In genomic region chr4:116439330-116439729, GRCh38 we compare ENCODE assay signal across 17 cellular contexts.
A peak's percentile ranks its signal among the peaks of the same experiment; 100 is the strongest.
DNase-seq lines count a peak whose midpoint lies in the region; TF ChIP-seq lines count a peak whose summit lies in the region.
"Had no signal": no experiment of that assay in that cellular context is flagged by ENCODE, and none has a peak within 500 bp of the region (broad histone marks: within the 10 kb centered on the region; RNA-seq: fewer than 3 reads in every experiment).

No MANE protein-coding gene starts in this region.

- DNase-seq in NCI-H82 (lab: John Stamatoyannopoulos, UW) (peak; percentile 16), NCI-H82 treated with DMSO at 0.1 percent for 48 hours (lab: John Stamatoyannopoulos, UW; ENCODE audit: unreplicated experiment) (no peak), A673 (ENCODE audit: low spot score) (no peak), SK-N-DZ (ENCODE audit: low spot score) (peak; percentile 88), NCI-H1436 (lab: John Stamatoyannopoulos, UW) (no peak), esophagus squamous epithelium (lab: John Stamatoyannopoulos, UW) (no peak)
- DNase-seq: ACHN; Calu3; CD4-positive, CD25-positive, alpha-beta regulatory T cell; CD8-positive, alpha-beta memory T cell; COR-L47; DMS79 treated with DMSO at 0.1 percent for 48 hours; GF-D8 had no signal

- no peaks in the 10 kb centered on the region for H3K27me3 ChIP-seq in A673 (replicated peaks; ENCODE audit: insufficient read depth, low read depth, low read length, poor library complexity)
- no peaks in the 10 kb centered on the region for H3K27me3 ChIP-seq in esophagus squamous epithelium
- H3K27me3 ChIP-seq: BE2C, BLaER1 had no signal

- peak overlapping the region; percentile 19 for H3K27ac ChIP-seq in A673 (ENCODE audit: low read depth, low read length, poor library complexity, severe bottlenecking)
- no peak overlapping the region for H3K27ac ChIP-seq in esophagus squamous epithelium
- H3K27ac ChIP-seq: 22Rv1, A549, BLaER1 had no signal

- H3K4me3 ChIP-seq in A673 (ENCODE audit: low read depth, low read length, poor library complexity, severe bottlenecking) = no peak overlapping the region
- H3K4me3 ChIP-seq in esophagus squamous epithelium = no peak overlapping the region
- H3K4me3 ChIP-seq: A549, BLaER1 had no signal

- POLR2A ChIA-PET in A673 (lab: Charles Lee; ENCODE audit: low non-redundant PET) = no interaction called here

- 32 to 38% methylated on average over 1 of the region's 1 CpG for WGBS in esophagus squamous epithelium, 2 donors

- H3K9me3 ChIP-seq in A673 (ENCODE audit: low read depth, low read length, poor library complexity, severe bottlenecking) (no peaks in the 10 kb centered on the region), esophagus squamous epithelium (no peaks in the 10 kb centered on the region)
- H3K9me3 ChIP-seq: A549, BE2C, BLaER1 had no signal

- CTCF ChIA-PET in A673 (lab: Charles Lee) = no interaction called here

- BruUV-seq in A673 (replicated peaks; lab: Mats Ljungman, UMichigan) = no TSS peak

- H3K4me1 ChIP-seq in A673 (ENCODE audit: insufficient read depth, low read length, poor library complexity, severe bottlenecking) (peaks cover 10% of the 10 kb centered on the region), esophagus squamous epithelium (no peaks in the 10 kb centered on the region)
- H3K4me1 ChIP-seq: A549, BE2C, BLaER1 had no signal

- intact Hi-C loops in A673 (cut with micrococcal nuclease; ENCODE audit: unreplicated experiment) (no loop called here), esophagus squamous epithelium (cut with DNase I) (no loop called here)

- H3K36me3 ChIP-seq in A673 (ENCODE audit: insufficient read depth, low read length, poor library complexity, severe bottlenecking) = no peaks in the 10 kb centered on the region
- H3K36me3 ChIP-seq in esophagus squamous epithelium = no peaks in the 10 kb centered on the region
- H3K36me3 ChIP-seq: BE2C, BLaER1 had no signal

- TF ChIP-seq POLR2A in esophagus squamous epithelium (IDR thresholded peaks at IDR 0.05) = no peak

- TF ChIP-seq CTCF in A673 (conservative IDR thresholded peaks at IDR 0.05; ENCODE audit: low read depth, low read length) = no peak
- no peak for TF ChIP-seq CTCF in esophagus squamous epithelium (IDR thresholded peaks at IDR 0.05)

Comparison
In these comparisons a context has a peak if more than half of its experiments do, and no peak if none do; other contexts are left out.
1. DNase-seq: peak in NCI-H82 (single experiment) and SK-N-DZ (single experiment); none in NCI-H82 treated with DMSO at 0.1 percent for 48 hours (single experiment), A673 (single experiment), NCI-H1436 (single experiment) and esophagus squamous epithelium (single experiment).